ENCODE assay signal across 8 cellular contexts in the genomic region with DNA sequence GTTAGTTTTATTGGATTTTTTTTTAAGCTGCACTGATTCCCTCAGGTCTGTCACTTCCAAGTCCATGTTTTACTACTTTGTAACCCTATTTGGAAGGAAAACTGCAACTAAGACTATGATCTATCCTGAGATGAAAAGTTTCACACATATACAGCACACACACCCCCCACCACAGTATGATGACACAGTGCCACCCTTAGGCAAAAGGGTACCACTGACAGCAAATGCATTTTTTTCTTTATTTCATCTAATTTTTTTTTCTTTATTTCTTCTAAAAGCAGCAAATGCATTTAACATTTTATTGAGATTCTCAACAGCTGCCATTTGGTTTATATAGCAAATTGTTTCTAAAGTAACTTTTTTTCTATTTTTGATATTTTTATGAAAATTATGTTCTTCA. TPM values are rescaled to one million over a fixed set of nuclear protein-coding genes. Genes with fewer than 3 reads are reported as not detected.
DNase-seq lines count a peak whose midpoint lies in the region; ATAC-seq, FAIRE-seq and TF ChIP-seq lines count a peak whose summit lies in the region.

No MANE protein-coding gene starts in this region.

- TF ChIP-seq POLR2A in H1 (IDR thresholded peaks at IDR 0.05; ENCODE audit: control extremely low read depth in 1 of 2, low read depth in 2 of 2, low read length in 2 of 2) = no peak

- no peak overlapping the region for H4K91ac ChIP-seq in H1 (replicated peaks; ENCODE audit: insufficient read length, low read length)

- no peak overlapping the region for H4K8ac ChIP-seq in H1 (ENCODE audit: extremely low read depth, insufficient read depth, low read length)

- peaks cover 3% of the 10 kb centered on the region for H3K4me1 Mint-ChIP-seq in CD14-positive monocyte

- FAIRE-seq in H1 (lab: Jason Lieb, UNC) = no peak

- peaks cover 0 to 4% (median 0%) of the 10 kb centered on the region in 3 donors for H3K27me3 Mint-ChIP-seq in CD14-positive monocyte (ENCODE audit: low read depth in 3 of 3)

- POLR2A ChIA-PET in H1 (lab: Charles Lee; ENCODE audit: partially characterized antibody) = no interaction called here

- no peak overlapping the region for H3K56ac ChIP-seq in H1 (replicated peaks; ENCODE audit: insufficient read length, low read depth, low read length)

- no peaks in the 10 kb centered on the region for H3K9me3 Mint-ChIP-seq in CD14-positive monocyte

- DNase-seq in CD14-positive monocyte (ENCODE audit: low spot score) (no peak), HAP-1 (ENCODE audit: low spot score in 2 of 2) (peak; percentile 29 to 43), SW480 (ENCODE audit: low spot score) (peak; percentile 34), H1 (ENCODE audit: low read depth in 1 of 2, low spot score in 2 of 2) (no peak), retinal pigment epithelial cell (ENCODE audit: low read depth) (no peak), globus pallidus (ENCODE audit: low spot score) (no peak), NCI-H2081 treated with DMSO at 0.1 percent for 48 hours (lab: John Stamatoyannopoulos, UW) (no peak)

- no peak overlapping the region for H3K27ac ChIP-seq in H1 (ENCODE audit: low read depth, low read length)

- H2AK5ac ChIP-seq in H1 (ENCODE audit: low read depth, low read length) = no peak overlapping the region

- H3K18ac ChIP-seq in H1 (ENCODE audit: extremely low read depth, low read length) = no peak overlapping the region

- H3K4me1 ChIP-seq in HAP-1 = peaks cover 4% of the 10 kb centered on the region
- peaks cover 0 to 3% (median 1%) of the 10 kb centered on the region in 4 experiments; a peak in 3 of 7 replicates for H3K4me1 ChIP-seq in H1 (replicated peaks in 1 of 4; ENCODE audit: control insufficient read depth in 3 of 4, insufficient read depth in 4 of 4, low read length in 3 of 4)

- no peak for TF ChIP-seq EP300 in H1 (IDR thresholded peaks at IDR 0.05; ENCODE audit: borderline replicate concordance in 1 of 2, low read depth in 2 of 2, low read length in 2 of 2)

- H3K36me3 Mint-ChIP-seq in CD14-positive monocyte = no peaks in the 10 kb centered on the region

- H3K4me3 ChIP-seq in HAP-1 (no peak overlapping the region), H1 (ENCODE audit: extremely low read depth in 1 of 4, insufficient read depth in 2 of 4, low read depth in 3 of 4, low read length in 4 of 4) (no peak overlapping the region), retinal pigment epithelial cell (ENCODE audit: low read length) (no peak overlapping the region)

- intact Hi-C loops in CD14-positive monocyte (cut with micrococcal nuclease) = loop anchor here in 1 of 2 donors (10.0 kb wide), 1 partner anchor 142 kb away; no protein-coding TSS in a partner anchor

- no peaks in the 10 kb centered on the region for H3K36me3 ChIP-seq in HAP-1 (replicated peaks)
- H3K36me3 ChIP-seq in H1 (ENCODE audit: control insufficient read depth in 2 of 4, insufficient read depth in 4 of 4, low read length in 3 of 4) = no peaks in the 10 kb centered on the region

- no peak overlapping the region for H2BK12ac ChIP-seq in H1 (ENCODE audit: low read depth, low read length)

- in situ Hi-C loops in HAP-1 (cut with MboI; ENCODE audit: low sequenced_read_pairs) = no loop called here

- H2BK120ac ChIP-seq in H1 (replicated peaks; ENCODE audit: low read depth, low read length) = no peak overlapping the region

- H4K5ac ChIP-seq in H1 (ENCODE audit: insufficient read length, low read depth, low read length) = no peak overlapping the region

- peak; percentile 63 to 69 for TF ChIP-seq RAD21 in H1 (IDR thresholded peaks at IDR 0.05 in 1 of 2, conservative IDR thresholded peaks at IDR 0.05 in 1 of 2; ENCODE audit: low read depth in 2 of 2, low read length in 2 of 2)

- no peak overlapping the region for H3K14ac ChIP-seq in H1 (ENCODE audit: insufficient read length)

- H3K23me2 ChIP-seq in H1 (ENCODE audit: low read depth, low read length) = no peaks in the 10 kb centered on the region

- TF ChIP-seq CTCF in CD14-positive monocyte (IDR thresholded peaks at IDR 0.05) = peak; percentile 57
- peak in 2 of 3 experiments; percentile 39 to 42; a peak in 3 of 4 replicates for TF ChIP-seq CTCF in H1 (IDR thresholded peaks at IDR 0.05; ENCODE audit: control extremely low read depth in 1 of 3, insufficient read depth in 1 of 3, low read depth in 1 of 3, low read length in 3 of 3)
- peak; percentile 63 for TF ChIP-seq CTCF in retinal pigment epithelial cell (conservative IDR thresholded peaks at IDR 0.05; ENCODE audit: low read depth, low read length)

- no peak overlapping the region for H2AFZ ChIP-seq in H1 (ENCODE audit: low read length)

- H3K23ac ChIP-seq in H1 (ENCODE audit: insufficient read length) = no peak overlapping the region

- H3K4me2 ChIP-seq in H1 (ENCODE audit: insufficient read depth in 1 of 2, low read depth in 2 of 2, low read length in 2 of 2) = no peak overlapping the region; a peak in 1 of 4 replicates

- no peaks in the 10 kb centered on the region for H4K20me1 ChIP-seq in H1 (replicated peaks in 1 of 2; ENCODE audit: control insufficient read depth in 1 of 2, insufficient read depth in 2 of 2, low read length in 2 of 2)

- H2BK20ac ChIP-seq in H1 (ENCODE audit: low read length) = no peak overlapping the region

- H3K9ac ChIP-seq in H1 (replicated peaks in 1 of 4; ENCODE audit: extremely low read depth in 1 of 4, low read depth in 3 of 4, low read length in 3 of 4) = no peak overlapping the region

- H3K9me3 ChIP-seq in HAP-1 = no peaks in the 10 kb centered on the region
- H3K9me3 ChIP-seq in H1 (ENCODE audit: insufficient read depth in 2 of 2, low read depth in 1 of 2, low read length in 1 of 2) = no peaks in the 10 kb centered on the region

- H2BK5ac ChIP-seq in H1 (ENCODE audit: low read depth, low read length) = no peak overlapping the region

- H3K4ac ChIP-seq in H1 (replicated peaks; ENCODE audit: insufficient read length, low read depth, low read length) = no peak overlapping the region

- ATAC-seq in HG03108 (IDR thresholded peaks at IDR 0.05; ENCODE audit: unreplicated experiment) = no peak

- H3K27ac Mint-ChIP-seq in CD14-positive monocyte = no peak overlapping the region

- no peak overlapping the region for H2BK15ac ChIP-seq in H1 (ENCODE audit: low read length)

- no peaks in the 10 kb centered on the region for H3K79me2 ChIP-seq in H1 (ENCODE audit: control insufficient read depth in 1 of 2, insufficient read depth in 2 of 2, low read length in 2 of 2)

- CTCF ChIA-PET in H1 (lab: Charles Lee; ENCODE audit: partially characterized antibody) = interaction anchor here (0.6 to 1.8 kb wide), 21 partner anchors 10 to 781 kb away, joined by 3 to 8 read pairs (median 3); no protein-coding TSS in a partner anchor

- H3K27me3 ChIP-seq in HAP-1 (ENCODE audit: low read depth) (no peaks in the 10 kb centered on the region), H1 (replicated peaks in 1 of 4; ENCODE audit: control insufficient read depth in 3 of 4, extremely low read depth in 1 of 4, insufficient read depth in 3 of 4, low read length in 3 of 4) (no peaks in the 10 kb centered on the region)

- H3K4me3 Mint-ChIP-seq in CD14-positive monocyte = no peak overlapping the region

- H3K79me1 ChIP-seq in H1 (ENCODE audit: low read depth, low read length) = no peaks in the 10 kb centered on the region

RNA-seq across cellular contexts. Expression of a gene that starts 21.2 kb away (rescaled TPM):
- polyA plus RNA-seq in CD14-positive monocyte = 10 to 100 TPM; 18.9 to 20.3 TPM
- 101 and 102 TPM in 2 replicates for total RNA-seq in H1 (2021; fragmentation: NEBNext Ultra II Directional; extraction: Animal tissue kit (Norgen Biotek cat#: 25700))
- 59.4 and 60.1 TPM in 2 replicates for polyA plus RNA-seq in H1 (2011; rRNA removed)
- polyA plus RNA-seq in H1 (2011; cell fraction: cytosol; rRNA removed) = 79.9 TPM
- polyA plus RNA-seq in H1 (2011; cell fraction: nucleus; rRNA removed) = 44.8 TPM
- 65.6 to 86.2 TPM (median 72.5 TPM) in 4 replicates for polyA plus RNA-seq in H1 (2012, experiment 1 of 2)
- 48.2 TPM for polyA plus RNA-seq in H1 (2012, experiment 2 of 2)
- 61.7 TPM for polyA plus RNA-seq in H1 (2013, experiment 1 of 2)
- 61.3 TPM for polyA plus RNA-seq in H1 (2013, experiment 2 of 2)
- polyA minus RNA-seq in H1 (2011; rRNA and poly(A)+ RNA removed) = 50.6 and 54.8 TPM in 2 replicates
- 22.3 TPM for polyA minus RNA-seq in H1 (2011; cell fraction: cytosol; rRNA and poly(A)+ RNA removed)
- polyA minus RNA-seq in H1 (2011; cell fraction: nucleus; rRNA and poly(A)+ RNA removed) = 29.1 TPM

RNA-seq across cellular contexts. Expression of a gene that starts 37.3 kb away (rescaled TPM):
- polyA plus RNA-seq in CD14-positive monocyte (under 1 TPM in 1 of 2 donors, not detected in 1; 0.08 TPM), H1 (2011; rRNA removed) (0.03 and 0.05 TPM in 2 replicates)
- 0.19 TPM in 1 of 2 replicates, not detected in the other for total RNA-seq in H1 (2021; fragmentation: NEBNext Ultra II Directional; extraction: Animal tissue kit (Norgen Biotek cat#: 25700))
- not detected for polyA plus RNA-seq in H1 (2011; cell fraction: cytosol; rRNA removed)
- 0.16 TPM for polyA plus RNA-seq in H1 (2011; cell fraction: nucleus; rRNA removed)
- polyA plus RNA-seq in H1 (2012, experiment 1 of 2) = 0.39 TPM in 1 of 4 replicates, not detected in the others
- not detected for polyA plus RNA-seq in H1 (2012, experiment 2 of 2)
- 0.02 TPM for polyA plus RNA-seq in H1 (2013, experiment 1 of 2)
- polyA plus RNA-seq in H1 (2013, experiment 2 of 2) = 0.04 TPM
- polyA minus RNA-seq in H1 (2011; rRNA and poly(A)+ RNA removed) = 0.09 and 0.27 TPM in 2 replicates
- not detected for polyA minus RNA-seq in H1 (2011; cell fraction: cytosol; rRNA and poly(A)+ RNA removed)
- polyA minus RNA-seq in H1 (2011; cell fraction: nucleus; rRNA and poly(A)+ RNA removed) = not detected

RNA-seq across cellular contexts. Expression of a gene that starts 52.7 kb away (rescaled TPM):
- polyA plus RNA-seq in CD14-positive monocyte = under 1 TPM; 0.53 to 0.91 TPM
- 3.7 and 5.6 TPM in 2 replicates for total RNA-seq in H1 (2021; fragmentation: NEBNext Ultra II Directional; extraction: Animal tissue kit (Norgen Biotek cat#: 25700))
- 1.8 and 3.0 TPM in 2 replicates for polyA plus RNA-seq in H1 (2011; rRNA removed)
- polyA plus RNA-seq in H1 (2011; cell fraction: cytosol; rRNA removed) = 2.1 TPM
- polyA plus RNA-seq in H1 (2011; cell fraction: nucleus; rRNA removed) = 4.1 TPM
- polyA plus RNA-seq in H1 (2012, experiment 1 of 2) = 2.3 to 4.1 TPM (median 3.7 TPM) in 4 replicates
- 2.6 TPM for polyA plus RNA-seq in H1 (2012, experiment 2 of 2)
- 1.9 TPM for polyA plus RNA-seq in H1 (2013, experiment 1 of 2)
- 1.5 TPM for polyA plus RNA-seq in H1 (2013, experiment 2 of 2)
- 9.6 and 10.3 TPM in 2 replicates for polyA minus RNA-seq in H1 (2011; rRNA and poly(A)+ RNA removed)
- 4.4 TPM for polyA minus RNA-seq in H1 (2011; cell fraction: cytosol; rRNA and poly(A)+ RNA removed)
- polyA minus RNA-seq in H1 (2011; cell fraction: nucleus; rRNA and poly(A)+ RNA removed) = 9.9 TPM

RNA-seq across cellular contexts. Expression of a gene that starts 52.9 kb away (rescaled TPM):
- polyA plus RNA-seq in CD14-positive monocyte = 100 to 1,000 TPM; 169 to 197 TPM
- 26.0 and 29.1 TPM in 2 replicates for total RNA-seq in H1 (2021; fragmentation: NEBNext Ultra II Directional; extraction: Animal tissue kit (Norgen Biotek cat#: 25700))
- 50.4 and 63.5 TPM in 2 replicates for polyA plus RNA-seq in H1 (2011; rRNA removed)
- 38.4 TPM for polyA plus RNA-seq in H1 (2011; cell fraction: cytosol; rRNA removed)
- 45.0 TPM for polyA plus RNA-seq in H1 (2011; cell fraction: nucleus; rRNA removed)
- polyA plus RNA-seq in H1 (2012, experiment 1 of 2) = 23.9 to 40.2 TPM (median 38.3 TPM) in 4 replicates
- 39.5 TPM for polyA plus RNA-seq in H1 (2012, experiment 2 of 2)
- 34.1 TPM for polyA plus RNA-seq in H1 (2013, experiment 1 of 2)
- 34.8 TPM for polyA plus RNA-seq in H1 (2013, experiment 2 of 2)
- polyA minus RNA-seq in H1 (2011; rRNA and poly(A)+ RNA removed) = 11.5 and 15.4 TPM in 2 replicates
- polyA minus RNA-seq in H1 (2011; cell fraction: cytosol; rRNA and poly(A)+ RNA removed) = 10.4 TPM
- 5.3 TPM for polyA minus RNA-seq in H1 (2011; cell fraction: nucleus; rRNA and poly(A)+ RNA removed)

Comparison
In these comparisons a context has a peak if more than half of its experiments do, and no peak if none do; other contexts are left out.
1. DNase-seq: peak in HAP-1 (2 of 2) and SW480 (single experiment); none in CD14-positive monocyte (single experiment), H1 (0 of 2), retinal pigment epithelial cell (single experiment), globus pallidus (single experiment) and NCI-H2081 treated with DMSO at 0.1 percent for 48 hours (single experiment).
2. Peak in every context shown above with its lines, with median percentiles within 50 percentile points of each other: CTCF ChIP-seq.